In genomic region chr19:16472559-16472899, GRCh38 we compare ENCODE assay signal across 11 cellular contexts. TPM values are rescaled to one million over a fixed set of nuclear protein-coding genes. Genes with fewer than 3 reads are reported as not detected.
DNase-seq lines count a peak whose midpoint lies in the region; ATAC-seq and TF ChIP-seq lines count a peak whose summit lies in the region.
"Not testable (repeated sequence)": the region's sequence is repeated elsewhere in the genome, so short reads cannot be mapped to it uniquely, and the experiment has no call there.
"Had no signal": no experiment of that assay in that cellular context is flagged by ENCODE, and none has a peak within 500 bp of the region (broad histone marks: within the 10 kb centered on the region; RNA-seq: fewer than 3 reads in every experiment).

No MANE protein-coding gene starts in this region.

- H3K4me2 ChIP-seq in hepatocyte = peak overlapping the region; percentile 92

- peak overlapping the region; percentile 80 for H3K4me3 Mint-ChIP-seq in activated naive CD4-positive, alpha-beta T cell treated with anti-CD3 and anti-CD28 coated beads, Interleukin-2, amount 50 U/mL, for 24 hours
- peak overlapping the region; percentile 75 to 93 (median 84) for H3K4me3 Mint-ChIP-seq in naive B cell

- not testable (repeated sequence) for H3K9me3 ChIP-seq in HAP-1; SJCRH30 (replicated peaks); hepatocyte (ENCODE audit: low read depth)

- 76% methylated on average over 2 of the region's 2 CpGs for WGBS in hepatocyte (ENCODE audit: low lambda C conversion rate, missing lambda C conversion rate)

- not testable (repeated sequence) for H3K36me3 ChIP-seq in HAP-1 (replicated peaks); SJCRH30; hepatocyte (replicated peaks; ENCODE audit: insufficient read depth, low read depth)

- not testable (repeated sequence) for H3K9me2 ChIP-seq in hepatocyte (replicated peaks; ENCODE audit: insufficient read depth)

- H3K79me2 ChIP-seq in hepatocyte = peaks cover 40% of the 10 kb centered on the region

- CTCF ChIA-PET in AG04449 (lab: Yijun Ruan, JAX) = interaction anchor here (1.1 kb wide), 1 partner anchor 24 kb away, joined by 3 read pairs; the partner anchor contains the start of genes C19orf44 and CALR3

- peaks cover 32% of the 10 kb centered on the region for H3K4me1 Mint-ChIP-seq in activated naive CD4-positive, alpha-beta T cell treated with anti-CD3 and anti-CD28 coated beads, Interleukin-2, amount 50 U/mL, for 24 hours
- peaks cover 26 to 36% (median 27%) of the 10 kb centered on the region in 3 donors for H3K4me1 Mint-ChIP-seq in naive B cell

- peaks cover 22% of the 10 kb centered on the region for H4K20me1 ChIP-seq in hepatocyte (ENCODE audit: insufficient read depth, poor library complexity, severe bottlenecking)

- DNase-seq in AG04449 (ENCODE audit: low read depth, low spot score); HAP-1 (ENCODE audit: low spot score in 2 of 2); SJCRH30; dorsolateral prefrontal cortex; hepatocyte (ENCODE audit: low spot score); naive B cell: not testable (repeated sequence)

- intact Hi-C loops in dorsolateral prefrontal cortex (cut with DNase I) = loop anchor here in 1 of 2 donors (5.0 kb wide), 1 partner anchor 155 kb away; the partner anchor contains the start of gene MED26

- not testable (repeated sequence) for H3K27me3 ChIP-seq in HAP-1 (ENCODE audit: low read depth); SJCRH30; dorsolateral prefrontal cortex; hepatocyte

- POLR2A ChIA-PET in AG04449 (lab: Yijun Ruan, JAX) = not testable (repeated sequence)

- H3K4me3 ChIP-seq in AG04449 (ENCODE audit: low read depth, low read length) (peak overlapping the region; percentile 70), HAP-1 (peak overlapping the region; percentile 50), SJCRH30 (peak overlapping the region; percentile 87), dorsolateral prefrontal cortex (peak overlapping the region; percentile 71 to 98 (median 91)), skin epidermis (peak overlapping the region; percentile 62 to 98 (median 93))
- H3K4me3 ChIP-seq in hepatocyte = not testable (repeated sequence)

- in situ Hi-C loops in HAP-1 (cut with MboI; ENCODE audit: low sequenced_read_pairs) = not testable (repeated sequence)

- not testable (repeated sequence) for H3K36me3 Mint-ChIP-seq in activated naive CD4-positive, alpha-beta T cell treated with anti-CD3 and anti-CD28 coated beads, Interleukin-2, amount 50 U/mL, for 24 hours; naive B cell

- peak overlapping the region; percentile 98 for H2AFZ ChIP-seq in hepatocyte

- H3K4me1 ChIP-seq in HAP-1 = peaks cover 12% of the 10 kb centered on the region
- H3K4me1 ChIP-seq in SJCRH30 = not testable (repeated sequence)
- peaks cover 14% of the 10 kb centered on the region for H3K4me1 ChIP-seq in hepatocyte (ENCODE audit: insufficient read depth)

- not testable (repeated sequence) for ATAC-seq in naive B cell (ENCODE audit: low read depth in 2 of 2)

- not testable (repeated sequence) for H3K27me3 Mint-ChIP-seq in activated naive CD4-positive, alpha-beta T cell treated with anti-CD3 and anti-CD28 coated beads, Interleukin-2, amount 50 U/mL, for 24 hours; naive B cell

- not testable (repeated sequence) for H3K9me3 Mint-ChIP-seq in activated naive CD4-positive, alpha-beta T cell treated with anti-CD3 and anti-CD28 coated beads, Interleukin-2, amount 50 U/mL, for 24 hours; naive B cell

- peak overlapping the region; percentile 59 for H3K27ac ChIP-seq in SJCRH30
- peak overlapping the region in 40 of 59 donors; percentile 50 to 94 (median 84) for H3K27ac ChIP-seq in dorsolateral prefrontal cortex
- peak overlapping the region; percentile 85 for H3K27ac ChIP-seq in hepatocyte
- H3K27ac ChIP-seq in skin epidermis = peak overlapping the region in 20 of 21 experiments; percentile 61 to 92 (median 88)

- TF ChIP-seq CTCF in AG04449 (IDR thresholded peaks at IDR 0.05; ENCODE audit: insufficient read depth, low read length, missing control alignments); dorsolateral prefrontal cortex (IDR thresholded peaks at IDR 0.05 in 54 of 56, conservative IDR thresholded peaks at IDR 0.05 in 2 of 56; ENCODE audit: low read depth in 1 of 56, partially characterized antibody in 56 of 56); hepatocyte (IDR thresholded peaks at IDR 0.05; ENCODE audit: poor library complexity): not testable (repeated sequence)

- H3K27ac Mint-ChIP-seq in activated naive CD4-positive, alpha-beta T cell treated with anti-CD3 and anti-CD28 coated beads, Interleukin-2, amount 50 U/mL, for 24 hours = not testable (repeated sequence)
- peak overlapping the region in 3 of 6 donors; percentile 42 to 91 (median 45) for H3K27ac Mint-ChIP-seq in naive B cell

RNA-seq across cellular contexts. Expression of gene EPS15L1, which starts 0.8 kb away (rescaled TPM):
- 15.6 and 20.1 TPM in 2 replicates for total RNA-seq in SJCRH30 (2014; rRNA removed; shearing (Covaris generic))
- 100 to 1,000 TPM in 18 of 120 experiments, 10 to 100 TPM in 102; 66.1 to 116 (median 85.9) TPM for total RNA-seq in dorsolateral prefrontal cortex
- total RNA-seq in hepatocyte = 10.2 and 15.9 TPM in 2 replicates
- polyA plus RNA-seq in hepatocyte = 26.8 and 27.7 TPM in 2 replicates
- polyA plus RNA-seq in naive B cell (ENCODE audit: low read depth in 6 of 6) = 10 to 100 TPM in 5 of 6 donors, 1 to 10 TPM in 1; 9.9 to 34.7 (median 20.7) TPM

RNA-seq across cellular contexts. Expression of gene CALR3, which starts 23.4 kb away (rescaled TPM):
- total RNA-seq in SJCRH30 (2014; rRNA removed; shearing (Covaris generic)) = not detected in 2 replicates
- total RNA-seq in dorsolateral prefrontal cortex (under 1 TPM in 2 of 120 experiments, not detected in 118; 0.51 to 0.90 TPM), hepatocyte (not detected in 2 replicates)
- polyA plus RNA-seq in hepatocyte (not detected in 2 replicates), naive B cell (ENCODE audit: low read depth in 6 of 6) (under 1 TPM in 1 of 6 donors, not detected in 5; 0.41 TPM)
- total RNA-seq: activated naive CD4-positive, alpha-beta T cell treated with anti-CD3 and anti-CD28 coated beads, Interleukin-2, amount 50 U/mL, for 72 hours; G401; left ventricle myocardium superior had no signal

RNA-seq across cellular contexts. Expression of gene C19orf44, which starts 23.7 kb away (rescaled TPM):
- 4.7 and 5.3 TPM in 2 replicates for total RNA-seq in SJCRH30 (2014; rRNA removed; shearing (Covaris generic))
- total RNA-seq in dorsolateral prefrontal cortex = 10 to 100 TPM in 26 of 120 experiments, 1 to 10 TPM in 94; 3.5 to 13.9 (median 7.9) TPM
- total RNA-seq in hepatocyte = 2.2 and 3.0 TPM in 2 replicates
- 2.5 and 2.9 TPM in 2 replicates for polyA plus RNA-seq in hepatocyte
- polyA plus RNA-seq in naive B cell (ENCODE audit: low read depth in 6 of 6) = 1 to 10 TPM in 4 of 6 donors, under 1 TPM in 1, not detected in 1; 0.74 to 4.6 (median 1.4) TPM
